Comparison of ENCODE assay signal across 8 cellular contexts in genomic region chr3:38411591-38411990, GRCh38.
"Had no signal": no experiment of that assay in that cellular context is flagged by ENCODE, and none has a peak within 500 bp of the region (broad histone marks: within the 10 kb centered on the region; RNA-seq: fewer than 3 reads in every experiment).

No MANE protein-coding gene starts in this region.

- DNase-seq: GM23248, GOT3, H7, HFFc6, IMR-90 had no signal

- H3K4me3 ChIP-seq: GM23248, HAP-1 had no signal

- H3K9ac ChIP-seq: GM23248 had no signal

- H3K27ac ChIP-seq: GM23248, HL-60 had no signal

- H2AFZ ChIP-seq: GM23248 had no signal

- ATAC-seq: HCT116 had no signal

- H3K9me3 ChIP-seq: HAP-1 had no signal

- H3K36me3 ChIP-seq: HAP-1 had no signal
